In genomic region chr2:240991378-240992263, GRCh38 we compare ENCODE assay signal across 9 cellular contexts. TPM values are rescaled to one million over a fixed set of nuclear protein-coding genes. Genes with fewer than 3 reads are reported as not detected.
A peak's percentile ranks its signal among the peaks of the same experiment; 100 is the strongest.
DNase-seq lines count a peak whose midpoint lies in the region; ATAC-seq and TF ChIP-seq lines count a peak whose summit lies in the region.
"Had no signal": no experiment of that assay in that cellular context is flagged by ENCODE, and none has a peak within 500 bp of the region (broad histone marks: within the 10 kb centered on the region; RNA-seq: fewer than 3 reads in every experiment).

No MANE protein-coding gene starts in this region.

- TF ChIP-seq CTCF in BE2C (IDR thresholded peaks at IDR 0.05; ENCODE audit: low read depth, low read length) = no peak

- DNase-seq in BE2C (peak; percentile 81), M059J (ENCODE audit: low read depth) (peak; percentile 96), astrocyte of the hippocampus (ENCODE audit: low read depth, low spot score) (peak; percentile 96), inferior parietal cortex (ENCODE audit: extremely low spot score) (peak; percentile 68), stromal cell of bone marrow (ENCODE audit: low read depth) (peak; percentile 97)
- DNase-seq in stimulated activated CD8-positive, alpha-beta memory T cell treated with anti-CD3 and anti-CD28 coated beads, Interleukin-4, amount 100 ng/mL, for 48 hours = no peak
- DNase-seq: activated naive CD8-positive, alpha-beta T cell treated with anti-CD3 and anti-CD28 coated beads, Interleukin-2, amount 10 ng/mL, durations not matched to agents 7 days and 5 days had no signal

- no peak for ATAC-seq in GM18870 (IDR thresholded peaks at IDR 0.05; ENCODE audit: unreplicated experiment)
- no peak for ATAC-seq in GM21529 (IDR thresholded peaks at IDR 0.05; ENCODE audit: unreplicated experiment)

- H3K4me1 ChIP-seq in BE2C = peaks cover 7% of the 10 kb centered on the region

- peak overlapping the region; percentile 31 for H3K4me3 ChIP-seq in BE2C (ENCODE audit: low read depth, low read length)

- peaks cover 7% of the 10 kb centered on the region for H3K9me3 ChIP-seq in BE2C

- H3K27me3 ChIP-seq in BE2C = no peaks in the 10 kb centered on the region

- H3K36me3 ChIP-seq in BE2C = no peaks in the 10 kb centered on the region

RNA-seq across cellular contexts. Expression of gene SNED1, which starts 6.8 kb away (rescaled TPM):
- 1.6 TPM for polyA plus RNA-seq in BE2C (2012; ENCODE audit: insufficient read depth, insufficient read length, low read depth)
- 1.3 and 2.2 TPM in 2 replicates for total RNA-seq in M059J (2014; rRNA removed; shearing (Covaris generic))
